Comparison of ENCODE assay signal across 26 cellular contexts in genomic region chr12:38811814-38812356, GRCh38.
"Had no signal": no experiment of that assay in that cellular context is flagged by ENCODE, and none has a peak within 500 bp of the region (broad histone marks: within the 10 kb centered on the region; RNA-seq: fewer than 3 reads in every experiment).

No MANE protein-coding gene starts in this region.

- ATAC-seq: esophagus mucosa, gastrocnemius medialis, heart right ventricle, left lung, left ventricle myocardium superior, lower lobe of right lung, mucosa of descending colon had no signal

- DNase-seq: dermis blood vessel endothelial cell; dorsolateral prefrontal cortex; effector CD4-positive, alpha-beta T cell; effector memory CD4-positive, alpha-beta T cell; erythroblast; esophagus squamous epithelium; foreskin fibroblast; foreskin melanocyte; gastrocnemius medialis; glutamatergic neuron; head of caudate nucleus; heart right ventricle; hippocampal formation; left lung; left ventricle myocardium superior; lower lobe of right lung; mesenchymal stem cell; mucosa of descending colon; naive B cell had no signal

- H3K4me1 Mint-ChIP-seq: mesothelial cell of epicardium had no signal

- H3K4me3 Mint-ChIP-seq: mesothelial cell of epicardium, naive B cell had no signal

- H3K4me1 ChIP-seq: esophagus squamous epithelium, gastrocnemius medialis, heart right ventricle, left lung, lower lobe of right lung had no signal

- H3K9me3 ChIP-seq: esophagus squamous epithelium, gastrocnemius medialis, lower lobe of right lung, mucosa of descending colon had no signal

- FAIRE-seq: colon, islet of Langerhans, keratinocyte had no signal

- H3K27ac ChIP-seq: coronary artery, dorsolateral prefrontal cortex, epithelial cell of prostate, esophagus squamous epithelium, gastrocnemius medialis, heart right ventricle, left lung, lower lobe of right lung had no signal

- H3K27ac Mint-ChIP-seq: mesothelial cell of epicardium, naive B cell had no signal

- H3K4me3 ChIP-seq: coronary artery, dorsolateral prefrontal cortex, esophagus squamous epithelium, gastrocnemius medialis, heart right ventricle, left lung, lower lobe of right lung, mucosa of descending colon had no signal

- H3K27me3 Mint-ChIP-seq: naive B cell had no signal

- H3K36me3 ChIP-seq: gastrocnemius medialis had no signal
